In the genomic region with DNA sequence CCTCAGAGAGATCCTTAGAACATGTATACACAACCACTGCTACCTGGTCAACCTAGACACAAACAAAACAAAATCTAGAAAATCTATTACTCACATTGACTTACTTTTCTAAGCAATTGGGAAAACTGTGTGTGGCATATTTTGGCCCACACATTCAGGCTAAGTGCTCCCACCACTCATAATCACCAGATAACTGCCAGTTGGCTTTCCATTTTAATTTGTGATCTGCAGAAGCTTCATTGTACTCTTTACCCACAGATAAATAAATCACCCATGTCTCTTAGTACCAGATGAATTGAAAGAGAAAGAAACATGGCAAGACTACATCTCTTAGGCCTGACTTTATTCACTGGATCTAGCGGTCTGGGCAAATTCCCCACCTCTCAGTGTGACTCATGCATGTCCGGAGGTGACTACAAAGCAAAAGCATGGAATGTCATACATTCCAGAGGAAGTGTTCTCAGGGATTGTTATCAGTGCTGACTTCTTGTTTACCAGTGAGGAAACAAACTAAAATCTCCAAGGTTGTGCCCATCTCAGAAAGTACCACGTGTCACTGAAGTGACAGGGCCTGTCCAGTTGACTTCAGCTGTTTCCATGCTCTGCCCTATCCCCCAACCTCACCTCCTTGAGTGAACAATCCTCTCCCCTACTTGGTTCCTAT, we compare ENCODE assay signal across 1 cellular context.
A peak's percentile ranks its signal among the peaks of the same experiment; 100 is the strongest.
TF ChIP-seq lines count a peak whose summit lies in the region.

No MANE protein-coding gene starts in this region.

TF ChIP-seq in SK-N-SH, 30 proteins besides CTCF, POLR2A, EP300 and RAD21 (continued from another document):
- TF ChIP-seq NFIC (IDR thresholded peaks at IDR 0.05; ENCODE audit: borderline replicate concordance): peak; percentile 96
- TF ChIP-seq FOSL2 (IDR thresholded peaks at IDR 0.05; ENCODE audit: borderline replicate concordance, low read depth): peak; percentile 100
- no peak for TF ChIP-seq RCOR1 (IDR thresholded peaks at IDR 0.05; ENCODE audit: low read length)
- no peak for TF ChIP-seq RFX5 (IDR thresholded peaks at IDR 0.05; ENCODE audit: low read length)
- TF ChIP-seq GABPA (IDR thresholded peaks at IDR 0.05; ENCODE audit: low read depth): peak; percentile 35; the same call in 1 of the 2 replicates
- TF ChIP-seq, protein P1, sequence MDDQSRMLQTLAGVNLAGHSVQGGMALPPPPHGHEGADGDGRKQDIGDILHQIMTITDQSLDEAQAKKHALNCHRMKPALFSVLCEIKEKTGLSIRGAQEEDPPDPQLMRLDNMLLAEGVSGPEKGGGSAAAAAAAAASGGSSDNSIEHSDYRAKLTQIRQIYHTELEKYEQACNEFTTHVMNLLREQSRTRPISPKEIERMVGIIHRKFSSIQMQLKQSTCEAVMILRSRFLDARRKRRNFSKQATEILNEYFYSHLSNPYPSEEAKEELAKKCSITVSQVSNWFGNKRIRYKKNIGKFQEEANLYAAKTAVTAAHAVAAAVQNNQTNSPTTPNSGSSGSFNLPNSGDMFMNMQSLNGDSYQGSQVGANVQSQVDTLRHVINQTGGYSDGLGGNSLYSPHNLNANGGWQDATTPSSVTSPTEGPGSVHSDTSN (IDR thresholded peaks at IDR 0.05): peak; percentile 93
- peak; percentile 97 for TF ChIP-seq TCF12 (IDR thresholded peaks at IDR 0.05)
- TF ChIP-seq FOXM1 (IDR thresholded peaks at IDR 0.05; ENCODE audit: low read depth): peak; percentile 92
- TF ChIP-seq SIN3A (IDR thresholded peaks at IDR 0.05; ENCODE audit: borderline replicate concordance, low read depth, low read length): peak; percentile 89; the same call in 1 of the 2 replicates
